ENCODE assay signal across 10 cellular contexts in the genomic region with DNA sequence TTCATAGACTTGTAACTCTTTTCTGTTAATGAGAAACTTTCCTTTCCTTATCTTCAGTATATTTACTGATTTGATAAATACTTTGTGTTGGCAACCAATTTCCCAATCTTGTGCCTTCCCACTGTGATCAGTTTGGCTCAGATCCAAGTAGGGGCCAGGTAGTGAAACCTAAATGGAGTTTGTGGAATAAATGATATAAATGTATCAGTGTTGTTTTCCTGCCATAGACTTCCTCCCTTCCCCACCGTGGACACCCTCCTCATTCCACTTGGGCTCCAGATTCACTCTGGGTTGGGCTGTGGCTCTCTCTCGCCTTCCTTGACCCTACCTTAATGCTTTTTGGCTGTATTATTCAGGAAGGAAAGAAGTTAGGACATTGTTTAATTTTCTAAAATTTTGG. TPM values are rescaled to one million over a fixed set of nuclear protein-coding genes. Genes with fewer than 3 reads are reported as not detected.
DNase-seq lines count a peak whose midpoint lies in the region; ATAC-seq, FAIRE-seq and TF ChIP-seq lines count a peak whose summit lies in the region.
"Had no signal": no experiment of that assay in that cellular context is flagged by ENCODE, and none has a peak within 500 bp of the region (broad histone marks: within the 10 kb centered on the region; RNA-seq: fewer than 3 reads in every experiment).

No MANE protein-coding gene starts in this region.

- H3K4me3 ChIP-seq in BE2C (ENCODE audit: low read depth, low read length) (peak overlapping the region; percentile 83), HCT116 (replicated peaks in 1 of 2; ENCODE audit: low read depth in 1 of 2, low read length in 2 of 2) (peak overlapping the region; percentile 86 to 89), K562 (peak overlapping the region; percentile 68), muscle layer of colon (ENCODE audit: low read depth in 1 of 2, low read length in 2 of 2) (peak overlapping the region in 1 of 2 donors; percentile 12)

- H3K9me1 ChIP-seq in K562 (ENCODE audit: control insufficient read depth, insufficient read depth, low read length) = no peaks in the 10 kb centered on the region

- BruUV-seq in HCT116 (replicated peaks; lab: Mats Ljungman, UMichigan) (no TSS peak), K562 (replicated peaks; lab: Mats Ljungman, UMichigan) (no TSS peak)

- H4K20me1 ChIP-seq in HCT116 (ENCODE audit: insufficient read depth) (no peaks in the 10 kb centered on the region), K562 (replicated peaks; ENCODE audit: control insufficient read depth, insufficient read depth, low read length) (no peaks in the 10 kb centered on the region)

- DNase-seq in BE2C (no peak), HCT116 (ENCODE audit: low read depth, low spot score) (no peak), K562 (ENCODE audit: extremely low read depth in 1 of 4, low spot score in 3 of 4) (peak in 3 of 4 experiments; percentile 32 to 59 (median 46)), DMS 273 (lab: John Stamatoyannopoulos, UW; ENCODE audit: unreplicated experiment) (no peak), NCI-H524 treated with DMSO at 0.1 percent for 48 hours (lab: John Stamatoyannopoulos, UW) (no peak)
- no peak for DNase-seq in stimulated activated CD4-positive, alpha-beta T cell treated with anti-CD3 and anti-CD28 coated beads, Interleukin-1b, Interleukin-23, amount 100 ng/mL, for 48 hours
- DNase-seq: activated CD4-positive, alpha-beta T cell treated with anti-CD3 and anti-CD28 coated beads, Interleukin-2, amount 50 U/mL, for 4 hours; NCI-H1417 had no signal

- H3K36me3 ChIP-seq in BE2C (no peaks in the 10 kb centered on the region), HCT116 (ENCODE audit: control insufficient read depth in 1 of 2, insufficient read depth in 2 of 2, low read length in 2 of 2) (0 out of 4 replicates have a peak, but pooled peaks cover 0 to 4% of the 10 kb centered on the region in 2 experiments), K562 (ENCODE audit: control insufficient read depth, insufficient read depth, low read length) (peaks cover 11% of the 10 kb centered on the region; the same call in 2 of the 3 replicates), muscle layer of colon (ENCODE audit: insufficient read depth, low read length) (no peaks in the 10 kb centered on the region)

- no peaks in the 10 kb centered on the region for H3K9me2 ChIP-seq in HCT116 (ENCODE audit: insufficient read depth)

- POLR2A ChIA-PET in HCT116 (lab: Charles Lee) = interaction anchor here (2.4 to 2.7 kb wide), 2 partner anchors 15 to 84 kb away, joined by 7 to 14 read pairs; partner anchors contain the start of genes ZSCAN26 and ZSCAN31
- POLR2A ChIA-PET in K562 (lab: Yijun Ruan, JAX) = interaction anchor here (0.8 to 2.1 kb wide), 4 partner anchors 14 to 458 kb away, joined by 3 to 11 read pairs (median 4); a partner anchor contains a TSS

- H3K79me2 ChIP-seq in HCT116 (ENCODE audit: insufficient read depth, low read length) = peaks cover 58% of the 10 kb centered on the region
- peaks cover 63% of the 10 kb centered on the region for H3K79me2 ChIP-seq in K562 (ENCODE audit: control insufficient read depth, insufficient read depth, low read length)

- H2AFZ ChIP-seq in HCT116 (ENCODE audit: low read depth, low read length, poor library complexity, severe bottlenecking) (no peak overlapping the region), K562 (ENCODE audit: low read depth, low read length) (peak overlapping the region; percentile 94; the same call in 1 of the 2 replicates)

- peak overlapping the region; percentile 79 for H3K9ac ChIP-seq in HCT116 (ENCODE audit: low read length)
- peak overlapping the region; percentile 82 to 84; a peak in 3 of 4 replicates for H3K9ac ChIP-seq in K562 (ENCODE audit: insufficient read depth in 1 of 2, low read depth in 2 of 2, low read length in 2 of 2)
- peak overlapping the region; percentile 95 for H3K9ac ChIP-seq in muscle layer of colon (ENCODE audit: low read length)

- H3K27ac ChIP-seq in HCT116 (ENCODE audit: low read depth, low read length) (peak overlapping the region; percentile 82; the same call in 1 of the 2 replicates), K562 (ENCODE audit: extremely low read depth, low read depth, low read length) (peak overlapping the region; percentile 86), muscle layer of colon (ENCODE audit: low read depth, low read length) (no peak overlapping the region)

- ATAC-seq in HCT116 (no peak), K562 (no peak), GM18873 (IDR thresholded peaks at IDR 0.05; ENCODE audit: low FRiP score, unreplicated experiment) (no peak)

- no peak for TF ChIP-seq RAD21 in HCT116 (IDR thresholded peaks at IDR 0.05; ENCODE audit: low read depth)
- 0 out of 4 replicates have a peak, but pooled peaks of 1 of the 2 experiments have one; percentile 1 for TF ChIP-seq RAD21 in K562 (CRISPR knock-in tag; conservative IDR thresholded peaks at IDR 0.05 in 1 of 2, IDR thresholded peaks at IDR 0.05 in 1 of 2)

- CTCF ChIA-PET in HCT116 (lab: Charles Lee) (no interaction called here), K562 (lab: Yijun Ruan, JAX; ENCODE audit: low intra/inter-chr PET ratio) (interaction anchor here (1.0 kb wide), 1 partner anchor 99 kb away, joined by 3 read pairs; the partner anchor contains the start of gene ZKSCAN4)

- TF ChIP-seq POLR2A in HCT116 (IDR thresholded peaks at IDR 0.05; ENCODE audit: borderline replicate concordance, extremely low read depth, insufficient read depth, insufficient read length) (no peak), K562 (conservative IDR thresholded peaks at IDR 0.05) (no peak)

- WGBS in K562 (ENCODE audit: insufficient coverage, low coverage, missing lambda C conversion rate) = 5% methylated on average over 2 of the region's 2 CpGs

- H3K4me1 ChIP-seq in BE2C (no peaks in the 10 kb centered on the region), HCT116 (ENCODE audit: control insufficient read depth in 1 of 2, insufficient read depth in 2 of 2, low read length in 2 of 2) (peaks cover 35 to 58% of the 10 kb centered on the region in 2 experiments), K562 (replicated peaks in 1 of 2; ENCODE audit: control insufficient read depth in 2 of 2, insufficient read depth in 2 of 2, low read length in 2 of 2) (peaks cover 32 to 47% of the 10 kb centered on the region in 2 experiments), muscle layer of colon (ENCODE audit: insufficient read depth, low read length) (peaks cover 25% of the 10 kb centered on the region)

- RAD21 ChIA-PET in HCT116 (lab: Charles Lee; ENCODE audit: low non-redundant PET in 1 of 2, low total read pairs in 2 of 2, uncharacterized antibody in 2 of 2, unreplicated experiment in 2 of 2) = no interaction called here

- H3K27me3 ChIP-seq in BE2C = peaks cover 10% of the 10 kb centered on the region
- H3K27me3 ChIP-seq in HCT116 (ENCODE audit: insufficient read depth, low read length) = no peaks in the 10 kb centered on the region
- no peaks in the 10 kb centered on the region; a peak in 1 of 5 replicates for H3K27me3 ChIP-seq in K562 (ENCODE audit: control insufficient read depth in 2 of 2, insufficient read depth in 2 of 2, low read length in 2 of 2)
- no peaks in the 10 kb centered on the region for H3K27me3 ChIP-seq in muscle layer of colon (ENCODE audit: control insufficient read depth in 1 of 2, insufficient read depth in 2 of 2, low read length in 2 of 2)

- intact Hi-C loops in HCT116 (cut with micrococcal nuclease) = loop anchor here (5.0 to 10.0 kb wide), 3 partner anchors 124 to 446 kb away; partner anchors contain the start of gene ZSCAN9
- intact Hi-C loops in K562 (cut with micrococcal nuclease) = loop anchor here (5.0 to 10.0 kb wide), 2 partner anchors 84 to 516 kb away; partner anchors contain the start of gene ZSCAN26

- no peak for TF ChIP-seq CTCF in BE2C (IDR thresholded peaks at IDR 0.05; ENCODE audit: low read depth, low read length)
- TF ChIP-seq CTCF in HCT116 (IDR thresholded peaks at IDR 0.05 in 2 of 3, conservative IDR thresholded peaks at IDR 0.05 in 1 of 3; ENCODE audit: borderline replicate concordance in 1 of 3, insufficient read depth in 1 of 3, low read depth in 2 of 3, low read length in 2 of 3) = no peak
- no peak for TF ChIP-seq CTCF in K562 (IDR thresholded peaks at IDR 0.05 in 2 of 3, conservative IDR thresholded peaks at IDR 0.05 in 1 of 3; ENCODE audit: insufficient read depth in 2 of 3, low read depth in 1 of 3, low read length in 3 of 3)

- no peaks in the 10 kb centered on the region for H3K9me3 ChIP-seq in BE2C
- no peaks in the 10 kb centered on the region for H3K9me3 ChIP-seq in HCT116 (ENCODE audit: control insufficient read depth in 1 of 2, insufficient read depth in 1 of 2, low read depth in 1 of 2, low read length in 2 of 2)
- no peaks in the 10 kb centered on the region for H3K9me3 ChIP-seq in K562 (replicated peaks; ENCODE audit: control insufficient read depth, insufficient read depth, low read depth, low read length)
- no peaks in the 10 kb centered on the region for H3K9me3 ChIP-seq in muscle layer of colon (ENCODE audit: low read length)

- no peak for FAIRE-seq in K562 (lab: Jason Lieb, UNC)

- H3K4me2 ChIP-seq in HCT116 (ENCODE audit: low read length) (peak overlapping the region; percentile 94), K562 (ENCODE audit: insufficient read depth, low read length) (peak overlapping the region; percentile 92)

- TF ChIP-seq EP300 in K562 (IDR thresholded peaks at IDR 0.05; ENCODE audit: low read length) = no peak

- in situ Hi-C loops in K562 (cut with MboI) = no loop called here

RNA-seq across cellular contexts. Expression of gene ZKSCAN3, which starts 1.3 kb away (rescaled TPM):
- 0.83 TPM for polyA plus RNA-seq in BE2C (2012; ENCODE audit: insufficient read depth, insufficient read length, low read depth)
- 11.2 TPM for total RNA-seq in HCT116 (2021; ENCODE audit: unreplicated experiment)
- polyA plus RNA-seq in HCT116 (2012) = 2.9 and 3.6 TPM in 2 replicates
- total RNA-seq in K562 (2011; cell fraction: chromatin; rRNA removed; ENCODE audit: low replicate concordance) = 18.5 and 26.6 TPM in 2 replicates
- 8.7 and 9.0 TPM in 2 replicates for total RNA-seq in K562 (2011; cell fraction: nucleolus; rRNA removed)
- total RNA-seq in K562 (2011; cell fraction: nucleoplasm; rRNA removed) = 14.7 and 21.2 TPM in 2 replicates
- total RNA-seq in K562 (2014; rRNA removed) = 5.5 and 9.1 TPM in 2 replicates
- 12.4 and 12.8 TPM in 2 replicates for total RNA-seq in K562 (2014; rRNA removed; fragmentation: Illumina TruSeq; extraction: Trizol)
- total RNA-seq in K562 (2015; rRNA removed; fragmentation: Illumina TruSeq; extraction: Trizol) = 12.2 and 12.4 TPM in 2 replicates
- 10.2 and 11.1 TPM in 2 replicates for total RNA-seq in K562 (2021)
- polyA plus RNA-seq in K562 (2011; rRNA removed) = 11.4 and 12.2 TPM in 2 replicates
- 4.1 and 7.4 TPM in 2 replicates for polyA plus RNA-seq in K562 (2011; cell fraction: cytosol; rRNA removed)
- polyA plus RNA-seq in K562 (2011; cell fraction: nucleus; rRNA removed) = 13.7 and 16.5 TPM in 2 replicates
- 6.5 and 6.8 TPM in 2 replicates for polyA plus RNA-seq in K562 (2012)
- 9.0 and 10.4 TPM in 2 replicates for polyA plus RNA-seq in K562 (2014; fragmentation: Illumina TruSeq; extraction: Trizol)
- polyA plus RNA-seq in K562 (2014; fragmentation: Nextera tagmentation; extraction: Ambion mirVana) = 1 to 10 TPM; 3.0 to 4.3 TPM
- 6.9 and 8.0 TPM in 2 replicates for polyA plus RNA-seq in K562 (2014; rRNA removed)
- polyA minus RNA-seq in K562 (2011; rRNA and poly(A)+ RNA removed) = 7.9 and 12.8 TPM in 2 replicates
- 4.5 and 6.7 TPM in 2 replicates for polyA minus RNA-seq in K562 (2011; cell fraction: cytosol; rRNA and poly(A)+ RNA removed)
- polyA minus RNA-seq in K562 (2011; cell fraction: nucleus; rRNA and poly(A)+ RNA removed) = 3.8 and 7.0 TPM in 2 replicates

RNA-seq across cellular contexts. Expression of gene ZSCAN31, which starts 15.1 kb away (rescaled TPM):
- 3.4 TPM for polyA plus RNA-seq in BE2C (2012; ENCODE audit: insufficient read depth, insufficient read length, low read depth)
- total RNA-seq in HCT116 (2021; ENCODE audit: unreplicated experiment) (10.1 TPM), K562 (2014; rRNA removed) (4.1 and 6.3 TPM in 2 replicates), K562 (2014; rRNA removed; fragmentation: Illumina TruSeq; extraction: Trizol) (8.4 and 9.0 TPM in 2 replicates), K562 (2015; rRNA removed; fragmentation: Illumina TruSeq; extraction: Trizol) (11.4 and 12.1 TPM in 2 replicates), K562 (2021) (5.7 and 7.4 TPM in 2 replicates)
- 7.1 and 7.4 TPM in 2 replicates for polyA plus RNA-seq in HCT116 (2012)
- 6.8 and 10.3 TPM in 2 replicates for total RNA-seq in K562 (2011; cell fraction: chromatin; rRNA removed; ENCODE audit: low replicate concordance)
- total RNA-seq in K562 (2011; cell fraction: nucleolus; rRNA removed) = 4.2 and 5.4 TPM in 2 replicates
- total RNA-seq in K562 (2011; cell fraction: nucleoplasm; rRNA removed) = 4.0 and 5.6 TPM in 2 replicates
- polyA plus RNA-seq in K562 (2011; rRNA removed) (8.4 and 9.8 TPM in 2 replicates), K562 (2014; fragmentation: Illumina TruSeq; extraction: Trizol) (7.9 and 8.5 TPM in 2 replicates), K562 (2014; fragmentation: Nextera tagmentation; extraction: Ambion mirVana) (1 to 10 TPM; 5.0 to 7.0 TPM), K562 (2014; rRNA removed) (3.9 and 5.7 TPM in 2 replicates)
- polyA plus RNA-seq in K562 (2011; cell fraction: cytosol; rRNA removed) = 4.4 and 6.1 TPM in 2 replicates
- 9.8 and 10.5 TPM in 2 replicates for polyA plus RNA-seq in K562 (2011; cell fraction: nucleus; rRNA removed)
- 6.8 and 11.1 TPM in 2 replicates for polyA plus RNA-seq in K562 (2012)
- polyA minus RNA-seq in K562 (2011; rRNA and poly(A)+ RNA removed) = 16.6 and 17.6 TPM in 2 replicates
- polyA minus RNA-seq in K562 (2011; cell fraction: cytosol; rRNA and poly(A)+ RNA removed) = 4.2 and 6.7 TPM in 2 replicates
- 5.3 and 8.2 TPM in 2 replicates for polyA minus RNA-seq in K562 (2011; cell fraction: nucleus; rRNA and poly(A)+ RNA removed)

RNA-seq across cellular contexts. Expression of gene ZSCAN12, which starts 48.5 kb away (rescaled TPM):
- polyA plus RNA-seq in BE2C (2012; ENCODE audit: insufficient read depth, insufficient read length, low read depth) = 5.7 TPM
- 0.81 TPM for total RNA-seq in HCT116 (2021; ENCODE audit: unreplicated experiment)
- 0.15 and 0.40 TPM in 2 replicates for polyA plus RNA-seq in HCT116 (2012)
- total RNA-seq in K562 (2011; cell fraction: chromatin; rRNA removed; ENCODE audit: low replicate concordance) = 20.1 and 58.9 TPM in 2 replicates
- 11.8 and 18.6 TPM in 2 replicates for total RNA-seq in K562 (2011; cell fraction: nucleolus; rRNA removed)
- total RNA-seq in K562 (2011; cell fraction: nucleoplasm; rRNA removed) = 20.4 and 21.6 TPM in 2 replicates
- total RNA-seq in K562 (2014; rRNA removed) = 12.3 and 12.5 TPM in 2 replicates
- 19.4 and 22.6 TPM in 2 replicates for total RNA-seq in K562 (2014; rRNA removed; fragmentation: Illumina TruSeq; extraction: Trizol)
- total RNA-seq in K562 (2015; rRNA removed; fragmentation: Illumina TruSeq; extraction: Trizol) = 17.7 and 19.6 TPM in 2 replicates
- 12.1 and 12.5 TPM in 2 replicates for total RNA-seq in K562 (2021)
- polyA plus RNA-seq in K562 (2011; rRNA removed) = 14.5 and 18.5 TPM in 2 replicates
- polyA plus RNA-seq in K562 (2011; cell fraction: cytosol; rRNA removed) = 3.8 and 6.5 TPM in 2 replicates
- polyA plus RNA-seq in K562 (2011; cell fraction: nucleus; rRNA removed) = 12.0 and 13.1 TPM in 2 replicates
- 5.6 and 7.0 TPM in 2 replicates for polyA plus RNA-seq in K562 (2012)
- polyA plus RNA-seq in K562 (2014; fragmentation: Illumina TruSeq; extraction: Trizol) = 12.3 and 14.5 TPM in 2 replicates
- 1 to 10 TPM; 2.5 to 7.9 TPM for polyA plus RNA-seq in K562 (2014; fragmentation: Nextera tagmentation; extraction: Ambion mirVana)
- 10.4 and 11.4 TPM in 2 replicates for polyA plus RNA-seq in K562 (2014; rRNA removed)
- 35.5 and 45.0 TPM in 2 replicates for polyA minus RNA-seq in K562 (2011; rRNA and poly(A)+ RNA removed)
- 8.2 and 11.4 TPM in 2 replicates for polyA minus RNA-seq in K562 (2011; cell fraction: cytosol; rRNA and poly(A)+ RNA removed)
- 17.8 and 33.1 TPM in 2 replicates for polyA minus RNA-seq in K562 (2011; cell fraction: nucleus; rRNA and poly(A)+ RNA removed)

Comparison
In these comparisons a context has a peak if more than half of its experiments do, and no peak if none do; other contexts are left out.
1. DNase-seq: peak in K562 (3 of 4); none in BE2C (single experiment), HCT116 (single experiment), DMS 273 (single experiment), stimulated activated CD4-positive, alpha-beta T cell treated with anti-CD3 and anti-CD28 coated beads, Interleukin-1b, Interleukin-23, amount 100 ng/mL, for 48 hours (single experiment) and NCI-H524 treated with DMSO at 0.1 percent for 48 hours (single experiment).
2. Peak in every context shown above with its lines, with median percentiles within 50 percentile points of each other: H3K9ac ChIP-seq.